3 cellular contexts compared by ENCODE assay signal in the genomic region with DNA sequence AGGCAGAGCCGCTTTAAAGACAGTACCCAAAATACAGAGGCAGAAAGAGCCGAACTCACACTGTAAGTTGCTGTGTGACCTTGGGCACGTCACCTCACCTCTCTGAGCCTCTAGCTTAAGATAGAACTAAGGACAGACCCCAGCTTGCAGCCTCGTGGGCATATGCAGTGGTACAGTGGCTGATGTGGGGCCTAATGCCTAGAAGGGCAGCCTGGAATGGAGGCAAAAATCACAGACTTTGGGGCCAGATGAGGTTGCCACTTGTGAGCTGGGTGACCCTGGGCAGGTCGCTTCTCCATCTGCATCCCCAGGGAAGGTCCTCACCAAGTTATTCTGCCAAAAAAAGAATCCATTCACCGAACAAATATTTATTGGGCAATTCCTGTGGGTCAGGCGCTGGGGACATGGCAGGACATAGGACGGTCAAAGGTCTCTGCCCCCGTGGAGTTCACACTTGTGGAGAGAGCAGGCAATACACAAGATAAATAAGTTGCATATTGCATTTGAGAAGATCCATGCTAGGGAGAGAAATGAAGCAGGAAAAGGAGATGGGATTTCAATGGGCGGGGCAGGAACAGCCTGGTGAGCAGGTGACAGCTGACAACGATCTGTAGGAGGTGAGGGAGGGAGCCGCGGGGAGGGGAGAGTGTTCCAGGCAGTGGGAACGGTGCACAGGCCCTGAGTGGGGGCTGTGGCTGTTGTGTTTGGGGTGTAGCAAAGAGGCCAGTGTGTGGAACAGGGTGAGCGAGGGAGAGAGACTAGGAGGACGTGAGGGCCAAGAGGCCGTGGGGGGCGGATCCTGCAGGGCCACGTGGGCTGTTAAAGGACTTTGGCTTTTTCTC.
TF ChIP-seq lines count a peak whose summit lies in the region.

No MANE protein-coding gene starts in this region.

TF ChIP-seq in SK-N-SH, 30 proteins besides CTCF, POLR2A, EP300 and RAD21:
- TF ChIP-seq FOSL2 (IDR thresholded peaks at IDR 0.05; ENCODE audit: borderline replicate concordance, low read depth) = no peak
- TF ChIP-seq, protein P1, sequence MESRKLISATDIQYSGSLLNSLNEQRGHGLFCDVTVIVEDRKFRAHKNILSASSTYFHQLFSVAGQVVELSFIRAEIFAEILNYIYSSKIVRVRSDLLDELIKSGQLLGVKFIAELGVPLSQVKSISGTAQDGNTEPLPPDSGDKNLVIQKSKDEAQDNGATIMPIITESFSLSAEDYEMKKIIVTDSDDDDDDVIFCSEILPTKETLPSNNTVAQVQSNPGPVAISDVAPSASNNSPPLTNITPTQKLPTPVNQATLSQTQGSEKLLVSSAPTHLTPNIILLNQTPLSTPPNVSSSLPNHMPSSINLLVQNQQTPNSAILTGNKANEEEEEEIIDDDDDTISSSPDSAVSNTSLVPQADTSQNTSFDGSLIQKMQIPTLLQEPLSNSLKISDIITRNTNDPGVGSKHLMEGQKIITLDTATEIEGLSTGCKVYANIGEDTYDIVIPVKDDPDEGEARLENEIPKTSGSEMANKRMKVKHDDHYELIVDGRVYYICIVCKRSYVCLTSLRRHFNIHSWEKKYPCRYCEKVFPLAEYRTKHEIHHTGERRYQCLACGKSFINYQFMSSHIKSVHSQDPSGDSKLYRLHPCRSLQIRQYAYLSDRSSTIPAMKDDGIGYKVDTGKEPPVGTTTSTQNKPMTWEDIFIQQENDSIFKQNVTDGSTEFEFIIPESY (IDR thresholded peaks at IDR 0.05; ENCODE audit: borderline replicate concordance, low read depth) = no peak
- TF ChIP-seq YY1 (IDR thresholded peaks at IDR 0.05; ENCODE audit: low read depth) = no peak

TF ChIP-seq in SK-N-SH treated with all-trans-retinoic acid at 6 μM for 48 hours, 23 proteins besides CTCF, POLR2A, EP300 and RAD21:
- TF ChIP-seq TCF4 (CRISPR knock-in tag; IDR thresholded peaks at IDR 0.05; ENCODE audit: borderline replicate concordance) (no peak), ISL1 (CRISPR knock-in tag; IDR thresholded peaks at IDR 0.05) (no peak), ZC3H10 (CRISPR knock-in tag; IDR thresholded peaks at IDR 0.05) (no peak), PPARA (CRISPR knock-in tag; IDR thresholded peaks at IDR 0.05; ENCODE audit: borderline replicate concordance) (no peak), ZNF70 (CRISPR knock-in tag; IDR thresholded peaks at IDR 0.05) (no peak)
- TF ChIP-seq, protein P2, sequence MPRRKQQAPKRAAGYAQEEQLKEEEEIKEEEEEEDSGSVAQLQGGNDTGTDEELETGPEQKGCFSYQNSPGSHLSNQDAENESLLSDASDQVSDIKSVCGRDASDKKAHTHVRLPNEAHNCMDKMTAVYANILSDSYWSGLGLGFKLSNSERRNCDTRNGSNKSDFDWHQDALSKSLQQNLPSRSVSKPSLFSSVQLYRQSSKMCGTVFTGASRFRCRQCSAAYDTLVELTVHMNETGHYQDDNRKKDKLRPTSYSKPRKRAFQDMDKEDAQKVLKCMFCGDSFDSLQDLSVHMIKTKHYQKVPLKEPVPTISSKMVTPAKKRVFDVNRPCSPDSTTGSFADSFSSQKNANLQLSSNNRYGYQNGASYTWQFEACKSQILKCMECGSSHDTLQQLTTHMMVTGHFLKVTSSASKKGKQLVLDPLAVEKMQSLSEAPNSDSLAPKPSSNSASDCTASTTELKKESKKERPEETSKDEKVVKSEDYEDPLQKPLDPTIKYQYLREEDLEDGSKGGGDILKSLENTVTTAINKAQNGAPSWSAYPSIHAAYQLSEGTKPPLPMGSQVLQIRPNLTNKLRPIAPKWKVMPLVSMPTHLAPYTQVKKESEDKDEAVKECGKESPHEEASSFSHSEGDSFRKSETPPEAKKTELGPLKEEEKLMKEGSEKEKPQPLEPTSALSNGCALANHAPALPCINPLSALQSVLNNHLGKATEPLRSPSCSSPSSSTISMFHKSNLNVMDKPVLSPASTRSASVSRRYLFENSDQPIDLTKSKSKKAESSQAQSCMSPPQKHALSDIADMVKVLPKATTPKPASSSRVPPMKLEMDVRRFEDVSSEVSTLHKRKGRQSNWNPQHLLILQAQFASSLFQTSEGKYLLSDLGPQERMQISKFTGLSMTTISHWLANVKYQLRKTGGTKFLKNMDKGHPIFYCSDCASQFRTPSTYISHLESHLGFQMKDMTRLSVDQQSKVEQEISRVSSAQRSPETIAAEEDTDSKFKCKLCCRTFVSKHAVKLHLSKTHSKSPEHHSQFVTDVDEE (CRISPR knock-in tag; IDR thresholded peaks at IDR 0.05) = no peak
TF ChIP-seq in SK-N-SH treated with all-trans-retinoic acid at 6 μM for 48 hours: peak in this region for 0.

TF ChIP-seq in GM12891, 5 proteins besides CTCF, POLR2A, EP300 and RAD21:
- TF ChIP-seq PAX5 (IDR thresholded peaks at IDR 0.05; ENCODE audit: insufficient read depth, low read length, severe bottlenecking) (no peak), SPI1 (IDR thresholded peaks at IDR 0.05; ENCODE audit: low read depth, low read length) (no peak), TAF1 (IDR thresholded peaks at IDR 0.05; ENCODE audit: low read depth, low read length) (no peak), POLR2AphosphoS5 (IDR thresholded peaks at IDR 0.05; ENCODE audit: low read depth, low read length) (no peak), POU2F2 (IDR thresholded peaks at IDR 0.05; ENCODE audit: low read depth, low read length) (no peak)
